In the genomic region with DNA sequence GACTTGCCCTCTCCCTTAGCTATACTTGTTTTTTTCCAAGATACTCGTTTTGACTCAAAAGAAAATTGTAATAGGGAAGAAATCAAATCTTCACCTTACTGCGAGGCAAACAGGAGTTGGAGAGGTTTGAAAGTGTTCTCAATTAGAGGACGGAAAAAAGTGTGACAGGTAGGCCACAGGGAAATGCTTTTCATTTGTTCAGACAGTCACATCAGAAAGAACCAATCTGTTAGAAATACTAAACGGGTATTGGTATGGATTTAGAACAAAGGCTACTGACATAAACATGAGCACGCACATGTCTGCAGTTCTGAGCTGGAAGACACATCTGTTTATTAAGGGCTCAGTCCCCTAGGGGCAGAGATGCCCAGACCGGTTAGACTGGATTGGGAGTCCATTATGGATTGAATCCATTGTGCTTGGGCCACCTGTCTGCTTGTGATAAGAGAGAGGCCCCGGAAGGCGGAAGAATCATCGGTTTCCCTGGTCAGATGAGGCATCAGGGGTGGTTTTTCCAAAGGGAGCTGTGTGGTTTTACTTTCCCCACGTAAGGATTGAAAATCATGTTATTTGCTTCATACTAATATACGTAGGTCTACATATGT, we compare ENCODE assay signal across 1 cellular context.
TF ChIP-seq lines count a peak whose summit lies in the region.

No MANE protein-coding gene starts in this region.

TF ChIP-seq in GM12878, 131 proteins besides CTCF, POLR2A, EP300 and RAD21 (continued from another document):
- TF ChIP-seq, protein P1, sequence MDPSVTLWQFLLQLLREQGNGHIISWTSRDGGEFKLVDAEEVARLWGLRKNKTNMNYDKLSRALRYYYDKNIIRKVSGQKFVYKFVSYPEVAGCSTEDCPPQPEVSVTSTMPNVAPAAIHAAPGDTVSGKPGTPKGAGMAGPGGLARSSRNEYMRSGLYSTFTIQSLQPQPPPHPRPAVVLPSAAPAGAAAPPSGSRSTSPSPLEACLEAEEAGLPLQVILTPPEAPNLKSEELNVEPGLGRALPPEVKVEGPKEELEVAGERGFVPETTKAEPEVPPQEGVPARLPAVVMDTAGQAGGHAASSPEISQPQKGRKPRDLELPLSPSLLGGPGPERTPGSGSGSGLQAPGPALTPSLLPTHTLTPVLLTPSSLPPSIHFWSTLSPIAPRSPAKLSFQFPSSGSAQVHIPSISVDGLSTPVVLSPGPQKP (IDR thresholded peaks at IDR 0.05; ENCODE audit: low read depth, low read length), result no peak
- TF ChIP-seq, protein P2, sequence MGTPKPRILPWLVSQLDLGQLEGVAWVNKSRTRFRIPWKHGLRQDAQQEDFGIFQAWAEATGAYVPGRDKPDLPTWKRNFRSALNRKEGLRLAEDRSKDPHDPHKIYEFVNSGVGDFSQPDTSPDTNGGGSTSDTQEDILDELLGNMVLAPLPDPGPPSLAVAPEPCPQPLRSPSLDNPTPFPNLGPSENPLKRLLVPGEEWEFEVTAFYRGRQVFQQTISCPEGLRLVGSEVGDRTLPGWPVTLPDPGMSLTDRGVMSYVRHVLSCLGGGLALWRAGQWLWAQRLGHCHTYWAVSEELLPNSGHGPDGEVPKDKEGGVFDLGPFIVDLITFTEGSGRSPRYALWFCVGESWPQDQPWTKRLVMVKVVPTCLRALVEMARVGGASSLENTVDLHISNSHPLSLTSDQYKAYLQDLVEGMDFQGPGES (IDR thresholded peaks at IDR 0.05), result no peak
